In the genomic region with DNA sequence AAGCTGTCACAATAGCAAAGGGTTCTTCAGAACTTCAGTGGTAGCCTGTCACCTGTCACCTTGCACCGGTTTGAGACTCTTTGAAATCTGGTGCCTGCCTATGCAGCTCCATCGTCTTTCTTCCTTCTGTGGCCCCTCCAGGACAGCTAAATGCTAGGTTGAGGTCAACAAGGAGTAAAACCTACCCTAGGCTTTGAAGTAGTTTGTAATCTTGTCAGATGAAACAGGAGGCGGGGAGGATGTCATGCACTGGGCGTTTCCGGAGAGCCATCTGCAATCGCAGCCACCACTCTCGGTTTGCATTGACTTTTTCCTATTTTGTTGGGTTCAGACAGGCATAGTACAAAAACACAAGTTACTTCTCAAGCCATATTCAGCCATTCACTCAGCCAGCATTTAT, we compare ENCODE assay signal across 9 cellular contexts.
DNase-seq lines count a peak whose midpoint lies in the region; ATAC-seq and TF ChIP-seq lines count a peak whose summit lies in the region.
"Had no signal": no experiment of that assay in that cellular context is flagged by ENCODE, and none has a peak within 500 bp of the region (broad histone marks: within the 10 kb centered on the region; RNA-seq: fewer than 3 reads in every experiment).

No MANE protein-coding gene starts in this region.

- no peaks in the 10 kb centered on the region for H3K36me3 Mint-ChIP-seq in activated CD8-positive, alpha-beta T cell treated with anti-CD3 and anti-CD28 coated beads for 36 hours (ENCODE audit: low read depth)

- no peak for TF ChIP-seq CTCF in DND-41 (IDR thresholded peaks at IDR 0.05; ENCODE audit: borderline replicate concordance, extremely low read depth, low read length, poor library complexity, severe bottlenecking)
- TF ChIP-seq CTCF in activated CD8-positive, alpha-beta T cell treated with anti-CD3 and anti-CD28 coated beads for 36 hours (IDR thresholded peaks at IDR 0.05) = no peak

- no peak overlapping the region for H3K27ac Mint-ChIP-seq in activated CD8-positive, alpha-beta T cell treated with anti-CD3 and anti-CD28 coated beads for 36 hours
- H3K27ac Mint-ChIP-seq: activated naive CD4-positive, alpha-beta T cell treated with anti-CD3 and anti-CD28 coated beads for 36 hours had no signal

- no peaks in the 10 kb centered on the region for H3K27me3 ChIP-seq in DND-41 (ENCODE audit: insufficient read depth, low read length, poor library complexity)
- H3K27me3 ChIP-seq in effector memory CD4-positive, alpha-beta T cell (replicated peaks; ENCODE audit: control insufficient read depth, insufficient read depth, low read length, poor library complexity, severe bottlenecking) = no peaks in the 10 kb centered on the region

- H4K20me1 ChIP-seq in DND-41 (ENCODE audit: insufficient read depth, low read length) = no peaks in the 10 kb centered on the region

- H3K9me3 Mint-ChIP-seq in activated CD8-positive, alpha-beta T cell treated with anti-CD3 and anti-CD28 coated beads for 36 hours = peaks cover 4% of the 10 kb centered on the region

- H3K9ac ChIP-seq in DND-41 (ENCODE audit: low read depth, low read length) = no peak overlapping the region

- DNase-seq in DND-41 (peak; percentile 3), NCI-H2171 (lab: John Stamatoyannopoulos, UW) (no peak), G401 (ENCODE audit: low spot score) (no peak), globus pallidus (ENCODE audit: low spot score) (no peak)
- DNase-seq in effector memory CD4-positive, alpha-beta T cell = no peak
- DNase-seq in activated CD8-positive, alpha-beta T cell treated with anti-CD3 and anti-CD28 coated beads for 36 hours = no peak

- in situ Hi-C loops in G401 (cut with HindIII; ENCODE audit: low sequenced_read_pairs) = no loop called here

- no peak overlapping the region for H3K4me2 ChIP-seq in DND-41 (ENCODE audit: insufficient read depth, low read length)

- intact Hi-C loops in activated CD8-positive, alpha-beta T cell treated with anti-CD3 and anti-CD28 coated beads for 36 hours (cut with micrococcal nuclease) = no loop called here

- H3K4me3 ChIP-seq in DND-41 (ENCODE audit: low read depth in 1 of 2, low read length in 2 of 2) = no peak overlapping the region
- peak overlapping the region; percentile 39 for H3K4me3 ChIP-seq in effector memory CD4-positive, alpha-beta T cell (ENCODE audit: insufficient read depth, low read depth, low read length, poor library complexity, severe bottlenecking)

- H3K4me1 ChIP-seq in DND-41 (ENCODE audit: insufficient read depth, low read length) = peaks cover 8% of the 10 kb centered on the region
- H3K4me1 ChIP-seq in effector memory CD4-positive, alpha-beta T cell (ENCODE audit: control insufficient read depth, insufficient read depth, low read length, poor library complexity, severe bottlenecking) = no peaks in the 10 kb centered on the region

- no peaks in the 10 kb centered on the region for H3K36me3 ChIP-seq in DND-41 (ENCODE audit: insufficient read depth, low read length)
- H3K36me3 ChIP-seq in effector memory CD4-positive, alpha-beta T cell (ENCODE audit: control insufficient read depth, insufficient read depth, low read length) = no peaks in the 10 kb centered on the region

- H3K9me3 ChIP-seq in DND-41 (ENCODE audit: insufficient read depth, low read length, severe bottlenecking) = peaks cover 22% of the 10 kb centered on the region
- H3K9me3 ChIP-seq in effector memory CD4-positive, alpha-beta T cell (ENCODE audit: control insufficient read depth, low read length) = no peaks in the 10 kb centered on the region

- no peak overlapping the region for H3K4me3 Mint-ChIP-seq in activated CD8-positive, alpha-beta T cell treated with anti-CD3 and anti-CD28 coated beads for 36 hours
- H3K4me3 Mint-ChIP-seq: activated naive CD4-positive, alpha-beta T cell treated with anti-CD3 and anti-CD28 coated beads for 36 hours had no signal

- peaks cover 5% of the 10 kb centered on the region for H3K27me3 Mint-ChIP-seq in activated CD8-positive, alpha-beta T cell treated with anti-CD3 and anti-CD28 coated beads for 36 hours

- H2AFZ ChIP-seq in DND-41 (ENCODE audit: low read depth, low read length) = no peak overlapping the region

- ATAC-seq in DND-41 (ENCODE audit: insufficient read depth, low read depth) (no peak), GM19395 (IDR thresholded peaks at IDR 0.05; ENCODE audit: unreplicated experiment) (peak; percentile 42), HG03196 (IDR thresholded peaks at IDR 0.05; ENCODE audit: unreplicated experiment) (peak; percentile 30)
- no peak for ATAC-seq in activated CD8-positive, alpha-beta T cell treated with anti-CD3 and anti-CD28 coated beads for 36 hours

- H3K79me2 ChIP-seq in DND-41 (ENCODE audit: insufficient read depth, low read length) = no peaks in the 10 kb centered on the region

- H3K27ac ChIP-seq in DND-41 (ENCODE audit: low read length) = no peak overlapping the region
- H3K27ac ChIP-seq in effector memory CD4-positive, alpha-beta T cell (ENCODE audit: insufficient read depth, low read length, poor library complexity, severe bottlenecking) = no peak overlapping the region

- peaks cover 10% of the 10 kb centered on the region for H3K4me1 Mint-ChIP-seq in activated CD8-positive, alpha-beta T cell treated with anti-CD3 and anti-CD28 coated beads for 36 hours (ENCODE audit: low read depth)

- CTCF ChIA-PET in activated CD8-positive, alpha-beta T cell treated with anti-CD3 and anti-CD28 coated beads for 36 hours (lab: Charles Lee) = interaction anchor here (0.6 to 1.8 kb wide), 9 partner anchors 11 to 1144 kb away, joined by 3 to 13 read pairs (median 3); no protein-coding TSS in a partner anchor

- POLR2A ChIA-PET in activated CD8-positive, alpha-beta T cell treated with anti-CD3 and anti-CD28 coated beads for 36 hours (lab: Charles Lee) = interaction anchor here (1.0 kb wide), 1 partner anchor 33 kb away, joined by 3 read pairs; no protein-coding TSS in a partner anchor

Comparison
In these comparisons a context has a peak if more than half of its experiments do, and no peak if none do; other contexts are left out.
1. ATAC-seq: peak in GM19395 (single experiment) and HG03196 (single experiment); none in DND-41 (single experiment) and activated CD8-positive, alpha-beta T cell treated with anti-CD3 and anti-CD28 coated beads for 36 hours (single experiment).